Comparison of ENCODE assay signal across 9 cellular contexts in the genomic region with DNA sequence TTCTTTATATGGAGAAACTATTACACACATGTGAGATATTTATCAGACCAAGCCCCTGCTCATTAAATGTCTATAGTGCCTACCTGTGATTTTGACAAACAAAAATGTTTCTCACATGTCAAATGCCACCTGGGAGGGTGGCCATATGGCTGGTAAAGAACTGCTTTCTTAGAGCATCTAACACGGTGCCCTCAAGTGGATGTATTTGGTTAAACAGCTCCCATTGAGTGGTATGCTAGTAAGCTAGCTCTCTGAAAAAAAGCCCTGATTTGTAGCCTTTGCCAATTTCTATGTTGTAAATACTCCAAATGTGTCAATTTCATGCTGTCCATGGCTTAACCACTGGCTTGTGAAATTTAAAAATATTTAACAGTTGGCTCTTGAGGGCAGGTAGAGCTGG.
DNase-seq lines count a peak whose midpoint lies in the region; ATAC-seq and TF ChIP-seq lines count a peak whose summit lies in the region.
"Had no signal": no experiment of that assay in that cellular context is flagged by ENCODE, and none has a peak within 500 bp of the region (broad histone marks: within the 10 kb centered on the region; RNA-seq: fewer than 3 reads in every experiment).

No MANE protein-coding gene starts in this region.

- H2AFZ ChIP-seq in OCI-LY3 (ENCODE audit: low read depth, low read length), result no peak overlapping the region

- peak; percentile 67 for TF ChIP-seq CTCF in HFFc6 (IDR thresholded peaks at IDR 0.05)
- TF ChIP-seq CTCF in OCI-LY3 (IDR thresholded peaks at IDR 0.05; ENCODE audit: low read depth, low read length), result peak; percentile 85
- TF ChIP-seq CTCF in thyroid gland (IDR thresholded peaks at IDR 0.05), result no peak

- peak in 2 of 3 experiments; percentile 39 to 73 for DNase-seq in NCI-H1417 (lab: John Stamatoyannopoulos, UW)
- DNase-seq in NCI-H1417 treated with DMSO at 0.1 percent for 48 hours (lab: John Stamatoyannopoulos, UW), result no peak
- no peak for DNase-seq in HFFc6
- no peak for DNase-seq in memory B cell (ENCODE audit: low spot score in 2 of 2)
- no peak for DNase-seq in activated naive CD4-positive, alpha-beta T cell (lab: John Stamatoyannopoulos, UW)
- DNase-seq in thyroid gland, result no peak
- DNase-seq: aorta had no signal

- H3K36me3 Mint-ChIP-seq in HFFc6 (ENCODE audit: low read depth), result no peaks in the 10 kb centered on the region
- no peaks in the 10 kb centered on the region for H3K36me3 Mint-ChIP-seq in memory B cell

- H3K79me2 ChIP-seq in OCI-LY3 (ENCODE audit: low read length), result no peaks in the 10 kb centered on the region

- H3K4me1 Mint-ChIP-seq in HFFc6 (ENCODE audit: low read depth) (no peaks in the 10 kb centered on the region), memory B cell (no peaks in the 10 kb centered on the region)

- H3K9me3 Mint-ChIP-seq in HFFc6 (no peaks in the 10 kb centered on the region), memory B cell (peaks cover 2% of the 10 kb centered on the region)

- TF ChIP-seq POLR2A in thyroid gland (IDR thresholded peaks at IDR 0.05), result no peak

- 17 to 23% methylated on average over 1 of the region's 1 CpG for WGBS in thyroid gland, 2 donors

- peaks cover 23% of the 10 kb centered on the region for H3K27me3 Mint-ChIP-seq in HFFc6 (ENCODE audit: insufficient read depth)
- peaks cover 4% of the 10 kb centered on the region for H3K27me3 Mint-ChIP-seq in memory B cell

- peak; percentile 63 for ATAC-seq in memory B cell (ENCODE audit: low read depth)
- ATAC-seq in HG02840 (IDR thresholded peaks at IDR 0.05; ENCODE audit: low FRiP score, unreplicated experiment), result no peak

- no peaks in the 10 kb centered on the region for H3K36me3 ChIP-seq in OCI-LY3 (replicated peaks; ENCODE audit: low read depth, low read length)
- H3K36me3 ChIP-seq in thyroid gland, result no peaks in the 10 kb centered on the region

- no peak overlapping the region for H3K27ac Mint-ChIP-seq in HFFc6
- H3K27ac Mint-ChIP-seq in memory B cell, result no peak overlapping the region

- H3K9ac ChIP-seq in OCI-LY3 (ENCODE audit: low read length), result no peak overlapping the region

- no peak overlapping the region for H3K27ac ChIP-seq in OCI-LY3 (ENCODE audit: low read length)
- H3K27ac ChIP-seq in thyroid gland, result no peak overlapping the region

- H3K9me3 ChIP-seq in OCI-LY3 (ENCODE audit: insufficient read depth, low read length) (no peaks in the 10 kb centered on the region), thyroid gland (no peaks in the 10 kb centered on the region)

- H3K4me3 ChIP-seq in OCI-LY3 (ENCODE audit: low read length), result no peak overlapping the region
- H3K4me3 ChIP-seq in thyroid gland (replicated peaks in 1 of 3), result no peak overlapping the region

- intact Hi-C loops in thyroid gland (cut with DNase I), result loop anchor here (5.0 kb wide), 1 partner anchor 558 kb away; no protein-coding TSS in a partner anchor

- peaks cover 31% of the 10 kb centered on the region; the same call in 1 of the 2 replicates for H3K27me3 ChIP-seq in OCI-LY3 (ENCODE audit: low read depth, low read length)
- no peaks in the 10 kb centered on the region for H3K27me3 ChIP-seq in thyroid gland

- H3K4me3 Mint-ChIP-seq in HFFc6 (no peak overlapping the region), memory B cell (no peak overlapping the region)

- H3K4me2 ChIP-seq in OCI-LY3 (ENCODE audit: low read length), result no peak overlapping the region

- H4K20me1 ChIP-seq in OCI-LY3 (ENCODE audit: insufficient read depth, low read length), result no peaks in the 10 kb centered on the region

- H3K4me1 ChIP-seq in OCI-LY3 (ENCODE audit: low read length) (peaks cover 11% of the 10 kb centered on the region), thyroid gland (no peaks in the 10 kb centered on the region)

Comparison
In these comparisons a context has a peak if more than half of its experiments do, and no peak if none do; other contexts are left out.
1. DNase-seq: peak in NCI-H1417 (2 of 3); none in NCI-H1417 treated with DMSO at 0.1 percent for 48 hours (single experiment), HFFc6 (single experiment), memory B cell (0 of 2), activated naive CD4-positive, alpha-beta T cell (0 of 4) and thyroid gland (0 of 2).
2. CTCF ChIP-seq: peak in HFFc6 (single experiment) and OCI-LY3 (single experiment); none in thyroid gland (0 of 6).